In genomic region chr17:49472527-49472926, GRCh38 we compare ENCODE assay signal across 24 cellular contexts. TPM values are rescaled to one million over a fixed set of nuclear protein-coding genes. Genes with fewer than 3 reads are reported as not detected.
DNase-seq lines count a peak whose midpoint lies in the region; ATAC-seq and TF ChIP-seq lines count a peak whose summit lies in the region.
"Had no signal": no experiment of that assay in that cellular context is flagged by ENCODE, and none has a peak within 500 bp of the region (broad histone marks: within the 10 kb centered on the region; RNA-seq: fewer than 3 reads in every experiment).

No MANE protein-coding gene starts in this region.

- H3K4me2 ChIP-seq in Loucy (ENCODE audit: low read depth, low read length, poor library complexity, severe bottlenecking) (peak overlapping the region; percentile 7), neural progenitor cell (peak overlapping the region; percentile 10)

- H3K27me3 ChIP-seq in Loucy (ENCODE audit: insufficient read depth, low read length, poor library complexity, severe bottlenecking): no peaks in the 10 kb centered on the region
- no peaks in the 10 kb centered on the region for H3K27me3 ChIP-seq in right cardiac atrium (ENCODE audit: control insufficient read depth, insufficient read depth)
- H3K27me3 ChIP-seq in neural progenitor cell: peaks cover 52% of the 10 kb centered on the region
- no peaks in the 10 kb centered on the region for H3K27me3 ChIP-seq in ascending aorta
- H3K27me3 ChIP-seq in testis: no peaks in the 10 kb centered on the region

- H3K36me3 ChIP-seq in Loucy (ENCODE audit: insufficient read depth, low read length): no peaks in the 10 kb centered on the region
- no peaks in the 10 kb centered on the region for H3K36me3 ChIP-seq in neural progenitor cell
- no peaks in the 10 kb centered on the region for H3K36me3 ChIP-seq in ascending aorta
- H3K36me3 ChIP-seq in testis (ENCODE audit: low read depth, missing control alignments): no peaks in the 10 kb centered on the region
- H3K36me3 ChIP-seq: BE2C had no signal

- TF ChIP-seq CTCF in Loucy (conservative IDR thresholded peaks at IDR 0.05; ENCODE audit: low read length) (no peak), neural progenitor cell (IDR thresholded peaks at IDR 0.05) (no peak), ascending aorta (IDR thresholded peaks at IDR 0.05) (no peak), testis (IDR thresholded peaks at IDR 0.05) (no peak)

- no peaks in the 10 kb centered on the region for H3K9me3 ChIP-seq in Loucy (ENCODE audit: insufficient read depth, low read depth, low read length)
- no peaks in the 10 kb centered on the region for H3K9me3 ChIP-seq in right cardiac atrium (ENCODE audit: control insufficient read depth, low read length)
- no peaks in the 10 kb centered on the region for H3K9me3 ChIP-seq in neural progenitor cell (ENCODE audit: low read depth)
- H3K9me3 ChIP-seq in ascending aorta: no peaks in the 10 kb centered on the region
- H3K9me3 ChIP-seq in testis: no peaks in the 10 kb centered on the region
- H3K9me3 ChIP-seq: BE2C had no signal

- H2AFZ ChIP-seq in Loucy (ENCODE audit: low read length): peak overlapping the region; percentile 32; the same call in 1 of the 2 replicates
- no peak overlapping the region for H2AFZ ChIP-seq in neural progenitor cell (replicated peaks)

- no peaks in the 10 kb centered on the region for H3K9me2 ChIP-seq in Loucy (replicated peaks; ENCODE audit: low read depth, low read length)

- intact Hi-C loops in Right ventricle myocardium inferior (cut with DNase I): no loop called here
- intact Hi-C loops in cardiac septum (cut with DNase I): no loop called here
- intact Hi-C loops in right cardiac atrium (cut with DNase I): no loop called here
- intact Hi-C loops in ascending aorta (cut with DNase I): no loop called here
- intact Hi-C loops in testis (cut with DNase I; ENCODE audit: low total_unique reads): no loop called here

- H3K79me2 ChIP-seq in Loucy (ENCODE audit: insufficient read depth, low read length): no peaks in the 10 kb centered on the region
- no peaks in the 10 kb centered on the region for H3K79me2 ChIP-seq in neural progenitor cell (ENCODE audit: low read depth)

- peak; percentile 23 for ATAC-seq in Right ventricle myocardium inferior
- peak in 1 of 2 donors; percentile 34 for ATAC-seq in right cardiac atrium
- ATAC-seq in activated CD8-positive, alpha-beta memory T cell treated with anti-CD3 and anti-CD28 coated beads, Interleukin-2, amount 10 ng/mL, durations not matched to agents 7 days and 5 days: no peak
- ATAC-seq: K562, PC-3 had no signal

- H3F3A ChIP-seq in Loucy (ENCODE audit: low read depth): no peaks in the 10 kb centered on the region
- peaks cover 21% of the 10 kb centered on the region for H3F3A ChIP-seq in neural progenitor cell (ENCODE audit: low read depth)

- peaks cover 32% of the 10 kb centered on the region for H3K4me1 Mint-ChIP-seq in neural progenitor cell
- H3K4me1 Mint-ChIP-seq in activated CD8-positive, alpha-beta memory T cell treated with anti-CD3 and anti-CD28 coated beads, Interleukin-2, amount 10 ng/mL, durations not matched to agents 7 days and 5 days: no peaks in the 10 kb centered on the region

- H3K9me3 Mint-ChIP-seq in neural progenitor cell: peaks cover 2% of the 10 kb centered on the region
- peaks cover 3% of the 10 kb centered on the region for H3K9me3 Mint-ChIP-seq in activated CD8-positive, alpha-beta memory T cell treated with anti-CD3 and anti-CD28 coated beads, Interleukin-2, amount 10 ng/mL, durations not matched to agents 7 days and 5 days (ENCODE audit: low read depth)

- H3K9ac ChIP-seq in Loucy (ENCODE audit: low read depth, low read length, poor library complexity, severe bottlenecking) (no peak overlapping the region), neural progenitor cell (no peak overlapping the region)

- H3K36me3 Mint-ChIP-seq in neural progenitor cell: no peaks in the 10 kb centered on the region
- no peaks in the 10 kb centered on the region for H3K36me3 Mint-ChIP-seq in activated CD8-positive, alpha-beta memory T cell treated with anti-CD3 and anti-CD28 coated beads, Interleukin-2, amount 10 ng/mL, durations not matched to agents 7 days and 5 days

- no peak overlapping the region for H3K4me3 Mint-ChIP-seq in neural progenitor cell
- no peak overlapping the region for H3K4me3 Mint-ChIP-seq in activated CD8-positive, alpha-beta memory T cell treated with anti-CD3 and anti-CD28 coated beads, Interleukin-2, amount 10 ng/mL, durations not matched to agents 7 days and 5 days
- H3K4me3 Mint-ChIP-seq: CD4-positive, CD25-positive, alpha-beta regulatory T cell had no signal

- DNase-seq in Right ventricle myocardium inferior (ENCODE audit: missing footprints): no peak
- no peak for DNase-seq in cardiac septum (ENCODE audit: low spot score)
- peak in 2 of 3 donors; percentile 27 to 48 for DNase-seq in right cardiac atrium
- DNase-seq in neural progenitor cell (ENCODE audit: low spot score): no peak
- DNase-seq in ascending aorta (ENCODE audit: low spot score in 2 of 2): no peak
- no peak for DNase-seq in testis
- no peak for DNase-seq in activated CD8-positive, alpha-beta memory T cell treated with anti-CD3 and anti-CD28 coated beads, Interleukin-2, amount 10 ng/mL, durations not matched to agents 7 days and 5 days
- DNase-seq: 8988T; ACHN; BE2C; CD4-positive, CD25-positive, alpha-beta regulatory T cell; Kasumi-1; MV-4-11; NCI-H1105; NCI-H1436 treated with DMSO at 0.1 percent for 48 hours; NCI-H187 treated with DMSO at 0.1 percent for 48 hours; NCI-H2107; NCI-H526; NK-92 treated with Interleukin-12 subunit alpha and Interleukin-12 subunit beta, amount 100 ng/mL, for 24 hours; PC-3; SHP77 had no signal

- no peak overlapping the region for H3K4me3 ChIP-seq in Loucy (ENCODE audit: low read length, poor library complexity, severe bottlenecking)
- H3K4me3 ChIP-seq in right cardiac atrium (ENCODE audit: low read length): no peak overlapping the region
- no peak overlapping the region for H3K4me3 ChIP-seq in neural progenitor cell
- H3K4me3 ChIP-seq in ascending aorta: no peak overlapping the region
- no peak overlapping the region for H3K4me3 ChIP-seq in testis
- H3K4me3 ChIP-seq: K562 had no signal

- H4K20me1 ChIP-seq in Loucy (ENCODE audit: insufficient read depth, low read length, poor library complexity, severe bottlenecking): no peaks in the 10 kb centered on the region
- H4K20me1 ChIP-seq in neural progenitor cell (ENCODE audit: low read depth): no peaks in the 10 kb centered on the region

- H3K27ac Mint-ChIP-seq in neural progenitor cell: no peak overlapping the region
- H3K27ac Mint-ChIP-seq in activated CD8-positive, alpha-beta memory T cell treated with anti-CD3 and anti-CD28 coated beads, Interleukin-2, amount 10 ng/mL, durations not matched to agents 7 days and 5 days: no peak overlapping the region
- H3K27ac Mint-ChIP-seq: CD4-positive, CD25-positive, alpha-beta regulatory T cell had no signal

- 63% methylated on average over 5 of the region's 5 CpGs for WGBS in right cardiac atrium
- WGBS in testis, 2 donors: 70 to 94% methylated on average over 5 of the region's 5 CpGs

- no peak for TF ChIP-seq POLR2A in testis (IDR thresholded peaks at IDR 0.05)

- CTCF ChIA-PET in activated CD8-positive, alpha-beta memory T cell treated with anti-CD3 and anti-CD28 coated beads, Interleukin-2, amount 10 ng/mL, durations not matched to agents 7 days and 5 days (lab: Charles Lee): interaction anchor here (1.4 kb wide), 1 partner anchor 65 kb away, joined by 3 read pairs; no protein-coding TSS in a partner anchor

- H3K27ac ChIP-seq in right cardiac atrium (ENCODE audit: low read length): no peak overlapping the region
- H3K27ac ChIP-seq in neural progenitor cell: no peak overlapping the region
- H3K27ac ChIP-seq in ascending aorta: no peak overlapping the region
- H3K27ac ChIP-seq in testis: no peak overlapping the region
- H3K27ac ChIP-seq: HL-60 had no signal

- H3K4me1 ChIP-seq in Loucy (ENCODE audit: insufficient read depth, low read length, poor library complexity, severe bottlenecking) (peaks cover 11% of the 10 kb centered on the region), right cardiac atrium (ENCODE audit: control insufficient read depth, insufficient read depth, low read length) (peaks cover 3% of the 10 kb centered on the region), neural progenitor cell (peaks cover 35% of the 10 kb centered on the region), ascending aorta (peaks cover 0 to 2% of the 10 kb centered on the region in 2 donors), testis (peaks cover 4% of the 10 kb centered on the region)
- H3K4me1 ChIP-seq: BE2C had no signal

- peaks cover 65% of the 10 kb centered on the region for H3K27me3 Mint-ChIP-seq in neural progenitor cell (ENCODE audit: insufficient read depth, low read depth)
- peaks cover 64% of the 10 kb centered on the region for H3K27me3 Mint-ChIP-seq in activated CD8-positive, alpha-beta memory T cell treated with anti-CD3 and anti-CD28 coated beads, Interleukin-2, amount 10 ng/mL, durations not matched to agents 7 days and 5 days

RNA-seq across cellular contexts. Expression of gene NGFR, which starts 22.6 kb away (rescaled TPM):
- total RNA-seq in Right ventricle myocardium inferior: 10.0 TPM
- 9.9 TPM for total RNA-seq in cardiac septum
- 10 to 100 TPM; 21.6 to 39.8 (median 29.4) TPM for total RNA-seq in right cardiac atrium
- polyA plus RNA-seq in right cardiac atrium: 16.5 TPM
- total RNA-seq in neural progenitor cell (ENCODE audit: low replicate concordance): 6.6 and 18.4 TPM in 2 replicates
- 53.0 TPM for total RNA-seq in ascending aorta
- 10 to 100 TPM; 11.3 to 20.6 TPM for total RNA-seq in testis
- 21.5 TPM for polyA plus RNA-seq in testis (ENCODE audit: insufficient read depth, low read depth, low replicate concordance)
- under 1 TPM; 0.07 to 0.20 TPM for total RNA-seq in activated CD8-positive, alpha-beta memory T cell treated with anti-CD3 and anti-CD28 coated beads, Interleukin-2, amount 10 ng/mL, durations not matched to agents 7 days and 5 days
- total RNA-seq: PC-3 had no signal
- polyA plus RNA-seq: CD4-positive, CD25-positive, alpha-beta regulatory T cell had no signal

RNA-seq across cellular contexts. Expression of gene PHB1, which starts 57.8 kb away (rescaled TPM):
- total RNA-seq in Right ventricle myocardium inferior (233 TPM), cardiac septum (161 TPM), right cardiac atrium (100 to 1,000 TPM; 186 to 239 (median 201) TPM), neural progenitor cell (ENCODE audit: low replicate concordance) (126 and 168 TPM in 2 replicates), ascending aorta (79.6 TPM), testis (100 to 1,000 TPM in 1 of 2 donors, 10 to 100 TPM in 1; 69.1 to 103 TPM)
- polyA plus RNA-seq in right cardiac atrium (230 TPM), testis (ENCODE audit: insufficient read depth, low read depth, low replicate concordance) (95.1 TPM)
- total RNA-seq in activated CD8-positive, alpha-beta memory T cell treated with anti-CD3 and anti-CD28 coated beads, Interleukin-2, amount 10 ng/mL, durations not matched to agents 7 days and 5 days: 100 to 1,000 TPM; 150 to 227 TPM

Comparison
In these comparisons a context has a peak if more than half of its experiments do, and no peak if none do; other contexts are left out.
1. DNase-seq: peak in right cardiac atrium (2 of 3); none in Right ventricle myocardium inferior (single experiment), cardiac septum (single experiment), neural progenitor cell (single experiment), ascending aorta (0 of 2), testis (single experiment) and activated CD8-positive, alpha-beta memory T cell treated with anti-CD3 and anti-CD28 coated beads, Interleukin-2, amount 10 ng/mL, durations not matched to agents 7 days and 5 days (single experiment).